Comparison of ENCODE assay signal across 9 cellular contexts in genomic region chr10:43076311-43076875, GRCh38. TPM values are rescaled to one million over a fixed set of nuclear protein-coding genes. Genes with fewer than 3 reads are reported as not detected.
A peak's percentile ranks its signal among the peaks of the same experiment; 100 is the strongest.
DNase-seq lines count a peak whose midpoint lies in the region; ATAC-seq and TF ChIP-seq lines count a peak whose summit lies in the region.
"Had no signal": no experiment of that assay in that cellular context is flagged by ENCODE, and none has a peak within 500 bp of the region (broad histone marks: within the 10 kb centered on the region; RNA-seq: fewer than 3 reads in every experiment).

No MANE protein-coding gene starts in this region.

- H3K4me3 ChIP-seq in esophagus (ENCODE audit: low read depth in 1 of 2, low read length in 2 of 2): peak overlapping the region; percentile 23 to 38
- no peak overlapping the region for H3K4me3 ChIP-seq in osteoblast (ENCODE audit: insufficient read depth, low read length)

- H2AFZ ChIP-seq in osteoblast (ENCODE audit: low read length): no peak overlapping the region

- H3K27ac ChIP-seq in esophagus (ENCODE audit: low read depth in 2 of 2, low read length in 1 of 2) (no peak overlapping the region), osteoblast (ENCODE audit: low read depth, low read length) (no peak overlapping the region)
- H3K27ac ChIP-seq: KMS-11 had no signal

- H3K4me2 ChIP-seq in osteoblast (ENCODE audit: insufficient read depth, low read length): no peak overlapping the region
- H3K4me2 ChIP-seq: KMS-11 had no signal

- H3K79me2 ChIP-seq in osteoblast (ENCODE audit: insufficient read depth, low read length): no peaks in the 10 kb centered on the region

- no peak for ATAC-seq in GM21717 (IDR thresholded peaks at IDR 0.05; ENCODE audit: unreplicated experiment)

- no peaks in the 10 kb centered on the region for H4K20me1 ChIP-seq in osteoblast (ENCODE audit: insufficient read depth, low read length)

- TF ChIP-seq CTCF in osteoblast (IDR thresholded peaks at IDR 0.05; ENCODE audit: extremely low read depth, low read depth, low read length): no peak

- H3K27me3 ChIP-seq in esophagus (ENCODE audit: control insufficient read depth in 1 of 2, insufficient read depth in 2 of 2, low read length in 2 of 2): peaks cover 2 to 4% of the 10 kb centered on the region in 2 donors
- peaks cover 18% of the 10 kb centered on the region for H3K27me3 ChIP-seq in osteoblast (ENCODE audit: insufficient read depth, low read length)

- H3K4me1 ChIP-seq in esophagus (ENCODE audit: control insufficient read depth in 2 of 2, insufficient read depth in 2 of 2, low read length in 1 of 2): peaks cover 0 to 12% of the 10 kb centered on the region in 2 donors
- no peaks in the 10 kb centered on the region for H3K4me1 ChIP-seq in osteoblast (ENCODE audit: insufficient read depth, low read length)

- WGBS in esophagus, 2 donors: 2 to 3% methylated on average over 36 to 45 of the region's 45 CpGs

- H3K36me3 ChIP-seq in esophagus (ENCODE audit: control insufficient read depth in 2 of 2, insufficient read depth in 2 of 2, low read length in 1 of 2): no peaks in the 10 kb centered on the region
- H3K36me3 ChIP-seq in osteoblast (ENCODE audit: insufficient read depth, low read length): no peaks in the 10 kb centered on the region

- H3K9me3 ChIP-seq in esophagus (ENCODE audit: control insufficient read depth in 2 of 2, insufficient read depth in 1 of 2, low read depth in 1 of 2, low read length in 1 of 2) (peaks cover 0 to 2% of the 10 kb centered on the region in 2 donors), osteoblast (ENCODE audit: low read depth, low read length) (no peaks in the 10 kb centered on the region)

- DNase-seq in D341Med (ENCODE audit: low spot score): peak; percentile 48
- peak; percentile 24 for DNase-seq in NCI-H146 treated with DMSO at 0.1 percent for 48 hours (lab: John Stamatoyannopoulos, UW; ENCODE audit: unreplicated experiment)
- DNase-seq in osteoblast (ENCODE audit: insufficient read length, low spot score, missing footprints): peak; percentile 80
- DNase-seq in midbrain (lab: John Stamatoyannopoulos, UW): no peak
- no peak for DNase-seq in germinal center (ENCODE audit: low spot score)
- no peak for DNase-seq in CD1c-positive myeloid dendritic cell (ENCODE audit: extremely low spot score)

RNA-seq across cellular contexts. Expression of gene RET, which starts 0.5 kb away (rescaled TPM):
- polyA plus RNA-seq in esophagus: under 1 TPM; 0.07 to 0.10 TPM
- under 0.01 TPM in 2 replicates for total RNA-seq in osteoblast

Comparison
In these comparisons a context has a peak if more than half of its experiments do, and no peak if none do; other contexts are left out.
1. DNase-seq: peak in D341Med (single experiment), NCI-H146 treated with DMSO at 0.1 percent for 48 hours (single experiment) and osteoblast (single experiment); none in midbrain (single experiment), germinal center (single experiment) and CD1c-positive myeloid dendritic cell (single experiment).